Comparison of ENCODE assay signal across 8 cellular contexts in genomic region chr9:92740446-92740961, GRCh38. TPM values are rescaled to one million over a fixed set of nuclear protein-coding genes. Genes with fewer than 3 reads are reported as not detected.
DNase-seq lines count a peak whose midpoint lies in the region; ATAC-seq, FAIRE-seq and TF ChIP-seq lines count a peak whose summit lies in the region.

No MANE protein-coding gene starts in this region.

- H3K4me3 ChIP-seq in sigmoid colon, result no peak overlapping the region

- H3K36me3 ChIP-seq in sigmoid colon, result no peaks in the 10 kb centered on the region

- H3K27me3 ChIP-seq in sigmoid colon, result no peaks in the 10 kb centered on the region

- no peaks in the 10 kb centered on the region for H3K9me3 ChIP-seq in sigmoid colon

- ATAC-seq in Right ventricle myocardium superior (ENCODE audit: poor library complexity), result peak; percentile 50
- ATAC-seq in HG02840 (IDR thresholded peaks at IDR 0.05; ENCODE audit: low FRiP score, unreplicated experiment), result no peak
- ATAC-seq in HG03108 (IDR thresholded peaks at IDR 0.05; ENCODE audit: unreplicated experiment), result no peak

- peak overlapping the region; percentile 4 to 72 (median 22) for H3K27ac ChIP-seq in sigmoid colon

- DNase-seq in GM12891 (ENCODE audit: insufficient read length, low spot score) (no peak), SIG-M5 (lab: John Stamatoyannopoulos, UW) (peak; percentile 8), Right ventricle myocardium superior (no peak), sigmoid colon (no peak), NCI-H748 (lab: John Stamatoyannopoulos, UW; ENCODE audit: unreplicated experiment) (no peak), SW480 (ENCODE audit: low spot score) (no peak)

- 46 to 64% methylated on average over 7 of the region's 7 CpGs for WGBS in sigmoid colon, 2 donors

- no peak for TF ChIP-seq CTCF in sigmoid colon (IDR thresholded peaks at IDR 0.05)

- FAIRE-seq in GM12891 (lab: Jason Lieb, UNC), result no peak

- H3K4me1 ChIP-seq in sigmoid colon, result peaks cover 0 to 78% (median 69%) of the 10 kb centered on the region in 4 donors

- TF ChIP-seq EP300 in sigmoid colon (IDR thresholded peaks at IDR 0.05), result no peak

- intact Hi-C loops in Right ventricle myocardium superior (cut with DNase I) (no loop called here), sigmoid colon (cut with DNase I) (loop anchor here (1.0 kb wide), 1 partner anchor 9 kb away; no protein-coding TSS in a partner anchor)

- TF ChIP-seq POLR2A in GM12891 (IDR thresholded peaks at IDR 0.05; ENCODE audit: low read depth, low read length) (no peak), sigmoid colon (IDR thresholded peaks at IDR 0.05) (no peak)

TF ChIP-seq in GM12891, 5 proteins besides CTCF, POLR2A, EP300 and RAD21:
- TF ChIP-seq SPI1 (IDR thresholded peaks at IDR 0.05; ENCODE audit: low read depth, low read length) (peak; percentile 72), TAF1 (IDR thresholded peaks at IDR 0.05; ENCODE audit: low read depth, low read length) (no peak), PAX5 (IDR thresholded peaks at IDR 0.05; ENCODE audit: insufficient read depth, low read length, severe bottlenecking) (no peak)

RNA-seq across cellular contexts. Expression of gene BICD2, which starts 24.1 kb away (rescaled TPM):
- 7.6 TPM for polyA plus RNA-seq in GM12891 (2012; ENCODE audit: low read depth, missing spikeins)
- total RNA-seq in Right ventricle myocardium superior, result 33.2 TPM
- total RNA-seq in sigmoid colon, result 10 to 100 TPM; 30.6 to 38.5 (median 34.2) TPM
- polyA plus RNA-seq in sigmoid colon, result 1 to 10 TPM; 5.4 to 9.7 (median 9.0) TPM
